Comparison of ENCODE assay signal across 9 cellular contexts in genomic region chr7:44477063-44477830, GRCh38. TPM values are rescaled to one million over a fixed set of nuclear protein-coding genes. Genes with fewer than 3 reads are reported as not detected.
DNase-seq lines count a peak whose midpoint lies in the region; ATAC-seq and TF ChIP-seq lines count a peak whose summit lies in the region.
"Had no signal": no experiment of that assay in that cellular context is flagged by ENCODE, and none has a peak within 500 bp of the region (broad histone marks: within the 10 kb centered on the region; RNA-seq: fewer than 3 reads in every experiment).

No MANE protein-coding gene starts in this region.

- H3K9me3 ChIP-seq in WERI-Rb-1 (ENCODE audit: severe bottlenecking) (no peaks in the 10 kb centered on the region), breast epithelium (no peaks in the 10 kb centered on the region)

- H3K4me1 ChIP-seq in breast epithelium: no peaks in the 10 kb centered on the region

- H3K27ac ChIP-seq in WERI-Rb-1 (no peak overlapping the region), breast epithelium (no peak overlapping the region)
- H3K27ac ChIP-seq: BLaER1 had no signal

- intact Hi-C loops in breast epithelium (cut with DNase I; ENCODE audit: low total_unique reads): no loop called here

- no peak overlapping the region for H3K4me3 ChIP-seq in WERI-Rb-1 (ENCODE audit: low read depth, low read length)
- H3K4me3 ChIP-seq in breast epithelium: no peak overlapping the region
- H3K4me3 ChIP-seq: BLaER1 had no signal

- ATAC-seq in HG02798 (IDR thresholded peaks at IDR 0.05; ENCODE audit: poor library complexity, unreplicated experiment): peak; percentile 75

- H3K36me3 ChIP-seq in WERI-Rb-1 (peaks cover 65% of the 10 kb centered on the region), breast epithelium (peaks cover 4% of the 10 kb centered on the region)

- TF ChIP-seq POLR2A in breast epithelium (IDR thresholded peaks at IDR 0.05): no peak

- TF ChIP-seq CTCF in WERI-Rb-1 (IDR thresholded peaks at IDR 0.05; ENCODE audit: low read depth, low read length) (peak; percentile 95), breast epithelium (IDR thresholded peaks at IDR 0.05) (peak; percentile 59 to 88 (median 85))

- DNase-seq in NCI-H1417 (lab: John Stamatoyannopoulos, UW): peak; percentile 49 to 80 (median 54)
- no peak for DNase-seq in NCI-H1417 treated with DMSO at 0.1 percent for 48 hours (lab: John Stamatoyannopoulos, UW)
- peak; percentile 56 for DNase-seq in NCI-H2107 (lab: John Stamatoyannopoulos, UW)
- peak; percentile 53 for DNase-seq in WERI-Rb-1
- DNase-seq in breast epithelium (ENCODE audit: low spot score in 2 of 2): peak in 1 of 2 donors; percentile 43
- peak; percentile 91 for DNase-seq in iris pigment epithelial cell (ENCODE audit: low read depth)
- DNase-seq in stimulated activated CD4-positive, alpha-beta T cell treated with anti-CD3 and anti-CD28 coated beads, Interleukin-1b, Interleukin-23, amount 100 ng/mL, for 4 hours (ENCODE audit: low read depth in 2 of 2): peak; percentile 34 to 36

- no peaks in the 10 kb centered on the region for H3K27me3 ChIP-seq in WERI-Rb-1 (ENCODE audit: insufficient read depth, low read depth, severe bottlenecking)
- no peaks in the 10 kb centered on the region for H3K27me3 ChIP-seq in breast epithelium
- H3K27me3 ChIP-seq: BLaER1 had no signal

RNA-seq across cellular contexts. Expression of gene NUDCD3, which starts 13.2 kb away (rescaled TPM):
- total RNA-seq in breast epithelium: 10 to 100 TPM; 52.1 to 64.0 (median 60.0) TPM
